22 cellular contexts compared by ENCODE assay signal in genomic region chr9:38345851-38346755, GRCh38.
"Had no signal": no experiment of that assay in that cellular context is flagged by ENCODE, and none has a peak within 500 bp of the region (broad histone marks: within the 10 kb centered on the region; RNA-seq: fewer than 3 reads in every experiment).

No MANE protein-coding gene starts in this region.

- H3K27me3 Mint-ChIP-seq: activated CD4-positive, alpha-beta T cell treated with anti-CD3 and anti-CD28 coated beads for 36 hours had no signal

- H3K4me1 ChIP-seq: adrenal gland, lower lobe of right lung, tibial artery, uterus had no signal

- H3K4me1 Mint-ChIP-seq: activated CD4-positive, alpha-beta T cell treated with anti-CD3 and anti-CD28 coated beads for 36 hours; stimulated activated memory B cell treated with anti-CD40 and anti-IgM and Interleukin-4, amounts not matched to agents 10 μg/mL and 1 μg/mL and 100 μg/mL, for 72 hours had no signal

- H3K4me3 Mint-ChIP-seq: activated CD4-positive, alpha-beta T cell treated with anti-CD3 and anti-CD28 coated beads for 36 hours; activated T-cell treated with anti-CD3 and anti-CD28 coated beads, Interleukin-2, amount 50 U/mL, for 24 hours; nephron; stimulated activated memory B cell treated with anti-CD40 and anti-IgM and Interleukin-4, amounts not matched to agents 10 μg/mL and 1 μg/mL and 100 μg/mL, for 72 hours; T-helper 2 cell treated with Interferon-gamma antibody and Interleukin-4, amounts not matched to agents 5 μg/mL and 100 μg/mL, for 36 hours; WTC11 had no signal

- DNase-seq: activated CD4-positive, alpha-beta T cell treated with anti-CD3 and anti-CD28 coated beads for 36 hours; activated CD4-positive, alpha-beta T cell treated with anti-CD3 and anti-CD28 coated beads, Interleukin-2, amount 50 U/mL, for 48 hours; activated naive CD4-positive, alpha-beta T cell treated with anti-CD3 and anti-CD28 coated beads, Interleukin-2, amount 50 U/mL, for 16 hours; activated T-cell treated with anti-CD3 and anti-CD28 coated beads, Interleukin-2, amount 50 U/mL, for 24 hours; cerebellar nuclear complex; cortex of kidney; effector CD4-positive, alpha-beta T cell; esophagus squamous epithelium; left colon; lower lobe of right lung; midbrain; ovary; stimulated activated CD4-positive, alpha-beta T cell treated with anti-CD3 and anti-CD28 coated beads, Interleukin-4, amount 100 ng/mL, for 4 hours; tibial artery; uterus had no signal

- ATAC-seq: activated CD4-positive, alpha-beta T cell treated with anti-CD3 and anti-CD28 coated beads for 36 hours; left colon; lower lobe of right lung; sciatic nerve; stimulated activated memory B cell treated with anti-CD40 and anti-IgM and Interleukin-4, amounts not matched to agents 10 μg/mL and 1 μg/mL and 100 μg/mL, for 72 hours had no signal

- H3K36me3 ChIP-seq: adrenal gland, esophagus squamous epithelium, lower lobe of right lung, ovary, tibial artery, uterus had no signal

- H3K9me3 Mint-ChIP-seq: activated T-cell treated with anti-CD3 and anti-CD28 coated beads, Interleukin-2, amount 50 U/mL, for 24 hours; T-helper 2 cell treated with Interferon-gamma antibody and Interleukin-4, amounts not matched to agents 5 μg/mL and 100 μg/mL, for 36 hours had no signal

- H3K36me3 Mint-ChIP-seq: stimulated activated memory B cell treated with anti-CD40 and anti-IgM and Interleukin-4, amounts not matched to agents 10 μg/mL and 1 μg/mL and 100 μg/mL, for 72 hours; WTC11 had no signal

- H3K9me3 ChIP-seq: adrenal gland, esophagus squamous epithelium, lower lobe of right lung, ovary, tibial artery, uterus had no signal

- H3K4me3 ChIP-seq: adrenal gland, esophagus squamous epithelium, lower lobe of right lung, ovary, SK-N-MC, tibial artery, uterus had no signal

- H3K27ac ChIP-seq: adrenal gland, esophagus squamous epithelium, lower lobe of right lung, ovary, SK-N-MC, tibial artery, uterus had no signal

- H3K27me3 ChIP-seq: adrenal gland, ovary, uterus had no signal

- H3K27ac Mint-ChIP-seq: activated CD4-positive, alpha-beta T cell treated with anti-CD3 and anti-CD28 coated beads for 36 hours; activated T-cell treated with anti-CD3 and anti-CD28 coated beads, Interleukin-2, amount 50 U/mL, for 24 hours; stimulated activated memory B cell treated with anti-CD40 and anti-IgM and Interleukin-4, amounts not matched to agents 10 μg/mL and 1 μg/mL and 100 μg/mL, for 72 hours; T-helper 2 cell treated with Interferon-gamma antibody and Interleukin-4, amounts not matched to agents 5 μg/mL and 100 μg/mL, for 36 hours; WTC11 had no signal
